19 cellular contexts compared by ENCODE assay signal in genomic region chr14:95300697-95301526, GRCh38. TPM values are rescaled to one million over a fixed set of nuclear protein-coding genes. Genes with fewer than 3 reads are reported as not detected.
DNase-seq lines count a peak whose midpoint lies in the region; ATAC-seq and TF ChIP-seq lines count a peak whose summit lies in the region.
"Had no signal": no experiment of that assay in that cellular context is flagged by ENCODE, and none has a peak within 500 bp of the region (broad histone marks: within the 10 kb centered on the region; RNA-seq: fewer than 3 reads in every experiment).

No MANE protein-coding gene starts in this region.

- peak overlapping the region; percentile 11 for H3K27ac Mint-ChIP-seq in Calu3 (ENCODE audit: unreplicated experiment)
- H3K27ac Mint-ChIP-seq: activated CD4-positive, alpha-beta memory T cell treated with anti-CD3 and anti-CD28 coated beads, Interleukin-2, amount 10 ng/mL, durations not matched to agents 7 days and 5 days; activated naive CD4-positive, alpha-beta T cell treated with anti-CD3 and anti-CD28 coated beads for 36 hours; stimulated activated naive B cell treated with anti-CD40 and anti-IgM and Interleukin-4, amounts not matched to agents 10 μg/mL and 1 μg/mL and 100 μg/mL, for 72 hours had no signal

- no peak overlapping the region for H3K4me3 ChIP-seq in liver (ENCODE audit: low read depth in 1 of 3, low read length in 3 of 3)
- H3K4me3 ChIP-seq: K562, prostate gland, upper lobe of right lung had no signal

- peak overlapping the region; percentile 94 to 97 for H3K27ac ChIP-seq in liver (ENCODE audit: low read depth in 1 of 2, low read length in 2 of 2)
- H3K27ac ChIP-seq: prostate gland, upper lobe of right lung, VCaP had no signal

- intact Hi-C loops in Calu3 (cut with micrococcal nuclease; ENCODE audit: unreplicated experiment) (no loop called here), sciatic nerve (cut with DNase I) (no loop called here)

- CTCF ChIA-PET in Calu3 (lab: Charles Lee) = no interaction called here

- no peaks in the 10 kb centered on the region for H3K36me3 ChIP-seq in liver (ENCODE audit: control insufficient read depth in 4 of 4, insufficient read depth in 3 of 4, low read depth in 1 of 4, low read length in 3 of 4)
- H3K36me3 ChIP-seq: prostate gland, upper lobe of right lung had no signal

- peak overlapping the region; percentile 36 to 94 for H3K9ac ChIP-seq in liver (ENCODE audit: low read depth in 1 of 2, low read length in 2 of 2)

- H3K27me3 ChIP-seq in liver (ENCODE audit: control insufficient read depth in 4 of 4, insufficient read depth in 4 of 4, low read length in 3 of 4) = no peaks in the 10 kb centered on the region
- H3K27me3 ChIP-seq: upper lobe of right lung had no signal

- no peak for DNase-seq in Calu3
- DNase-seq in anterior cingulate cortex (lab: John Stamatoyannopoulos, UW) = peak in 33 of 58 donors; percentile 34 to 90 (median 60)
- no peak for DNase-seq in sciatic nerve (ENCODE audit: low spot score)
- no peak for DNase-seq in activated CD4-positive, alpha-beta T cell treated with anti-CD3 and anti-CD28 coated beads, Interleukin-2, amount 50 U/mL, for 48 hours
- no peak for DNase-seq in AG08395 (ENCODE audit: low spot score)
- no peak for DNase-seq in DMS153 treated with DMSO at 0.1 percent for 48 hours (lab: John Stamatoyannopoulos, UW; ENCODE audit: unreplicated experiment)
- no peak for DNase-seq in stimulated activated CD4-positive, alpha-beta T cell treated with anti-CD3 and anti-CD28 coated beads, Interleukin-1b, Interleukin-23, amount 100 ng/mL, for 48 hours
- DNase-seq: activated CD4-positive, alpha-beta memory T cell treated with anti-CD3 and anti-CD28 coated beads, Interleukin-2, amount 10 ng/mL, durations not matched to agents 7 days and 5 days; activated naive CD4-positive, alpha-beta T cell treated with anti-CD3 and anti-CD28 coated beads for 36 hours; activated T-cell treated with anti-CD3 and anti-CD28 coated beads, Interleukin-2, amount 50 U/mL, for 1 hour; naive B cell; NCI-H446 treated with DMSO at 0.1 percent for 48 hours; stimulated activated CD4-positive, alpha-beta T cell treated with anti-CD3 and anti-CD28 coated beads, Interleukin-12 subunit alpha, Interleukin-12 subunit beta, amount 100 ng/mL, for 4 hours; stimulated activated naive B cell treated with anti-CD40 and anti-IgM and Interleukin-4, amounts not matched to agents 10 μg/mL and 1 μg/mL and 100 μg/mL, for 72 hours; upper lobe of right lung had no signal

- peak; percentile 65 for ATAC-seq in sciatic nerve
- ATAC-seq: K562, upper lobe of right lung had no signal

- H3K4me1 Mint-ChIP-seq in Calu3 (ENCODE audit: low read depth, unreplicated experiment) = peaks cover 66% of the 10 kb centered on the region
- H3K4me1 Mint-ChIP-seq: activated CD4-positive, alpha-beta memory T cell treated with anti-CD3 and anti-CD28 coated beads, Interleukin-2, amount 10 ng/mL, durations not matched to agents 7 days and 5 days had no signal

- WGBS in liver = 38% methylated on average over 8 of the region's 8 CpGs

- H3K36me3 Mint-ChIP-seq in Calu3 (ENCODE audit: insufficient read depth, unreplicated experiment) = peaks cover 7% of the 10 kb centered on the region

- H3K9me3 Mint-ChIP-seq in Calu3 (ENCODE audit: low read depth, unreplicated experiment) = no peaks in the 10 kb centered on the region
- H3K9me3 Mint-ChIP-seq: activated CD4-positive, alpha-beta memory T cell treated with anti-CD3 and anti-CD28 coated beads, Interleukin-2, amount 10 ng/mL, durations not matched to agents 7 days and 5 days; activated naive CD4-positive, alpha-beta T cell treated with anti-CD3 and anti-CD28 coated beads for 36 hours had no signal

- H3K9me3 ChIP-seq in liver (ENCODE audit: control insufficient read depth in 4 of 4, low read length in 3 of 4) = no peaks in the 10 kb centered on the region
- H3K9me3 ChIP-seq: prostate gland, upper lobe of right lung had no signal

- H3K4me1 ChIP-seq in liver (ENCODE audit: control insufficient read depth in 4 of 4, insufficient read depth in 4 of 4, low read length in 3 of 4) = peaks cover 26 to 65% (median 57%) of the 10 kb centered on the region in 4 donors
- H3K4me1 ChIP-seq: prostate gland had no signal

- TF ChIP-seq CTCF in Calu3 (IDR thresholded peaks at IDR 0.05; ENCODE audit: unreplicated experiment) = no peak
- no peak for TF ChIP-seq CTCF in liver (IDR thresholded peaks at IDR 0.05; ENCODE audit: low read depth, low read length, missing input control)

- H3K27me3 Mint-ChIP-seq in Calu3 (ENCODE audit: unreplicated experiment) = no peaks in the 10 kb centered on the region
- H3K27me3 Mint-ChIP-seq: naive B cell; stimulated activated naive B cell treated with anti-CD40 and anti-IgM and Interleukin-4, amounts not matched to agents 10 μg/mL and 1 μg/mL and 100 μg/mL, for 72 hours had no signal

- BruUV-seq in Calu3 (replicated peaks; lab: Mats Ljungman, UMichigan) = no TSS peak

- no peak overlapping the region for H3K4me3 Mint-ChIP-seq in Calu3 (ENCODE audit: low read depth, unreplicated experiment)
- H3K4me3 Mint-ChIP-seq: activated CD4-positive, alpha-beta memory T cell treated with anti-CD3 and anti-CD28 coated beads, Interleukin-2, amount 10 ng/mL, durations not matched to agents 7 days and 5 days; activated naive CD4-positive, alpha-beta T cell treated with anti-CD3 and anti-CD28 coated beads for 36 hours had no signal

- peak; percentile 20 to 67 for TF ChIP-seq RAD21 in liver (IDR thresholded peaks at IDR 0.05)

TF ChIP-seq in liver, 16 proteins besides CTCF, POLR2A, EP300 and RAD21:
- TF ChIP-seq MAX (IDR thresholded peaks at IDR 0.05) (peak; percentile 77), YY1 (IDR thresholded peaks at IDR 0.05) (peak; percentile 26), EGR1 (IDR thresholded peaks at IDR 0.05; ENCODE audit: low read depth in 2 of 2) (peak; percentile 66 to 83), ZBTB33 (IDR thresholded peaks at IDR 0.05) (peak; percentile 67), GABPA (IDR thresholded peaks at IDR 0.05 in 1 of 2, conservative IDR thresholded peaks at IDR 0.05 in 1 of 2) (no peak), JUND (IDR thresholded peaks at IDR 0.05) (peak; percentile 40 to 75), FOXA2 (IDR thresholded peaks at IDR 0.05) (no peak), HNF4G (IDR thresholded peaks at IDR 0.05) (peak; percentile 59), NR2F2 (IDR thresholded peaks at IDR 0.05) (peak; percentile 91), RXRA (IDR thresholded peaks at IDR 0.05) (peak; percentile 92), TAF1 (conservative IDR thresholded peaks at IDR 0.05) (peak; percentile 6), HNF4A (conservative IDR thresholded peaks at IDR 0.05) (peak; percentile 83), SP1 (IDR thresholded peaks at IDR 0.05) (peak; percentile 91), FOXA1 (IDR thresholded peaks at IDR 0.05) (no peak), REST (IDR thresholded peaks at IDR 0.05) (peak; percentile 58), ATF3 (IDR thresholded peaks at IDR 0.05) (peak; percentile 81)

RNA-seq across cellular contexts. Expression of gene CLMN, which starts 18.8 kb away (rescaled TPM):
- total RNA-seq in Calu3 (2022) (104 and 111 TPM in 2 replicates), liver (10 to 100 TPM in 1 of 2 donors, 1 to 10 TPM in 1; 6.0 to 40.1 TPM), sciatic nerve (41.8 TPM)
- 10 to 100 TPM in 1 of 2 donors, 1 to 10 TPM in 1; 8.2 to 41.1 TPM for polyA plus RNA-seq in liver

Comparison
In these comparisons a context has a peak if more than half of its experiments do, and no peak if none do; other contexts are left out.
1. DNase-seq: peak in anterior cingulate cortex (33 of 58); none in Calu3 (single experiment), sciatic nerve (single experiment), activated CD4-positive, alpha-beta T cell treated with anti-CD3 and anti-CD28 coated beads, Interleukin-2, amount 50 U/mL, for 48 hours (0 of 2), AG08395 (single experiment), DMS153 treated with DMSO at 0.1 percent for 48 hours (single experiment) and stimulated activated CD4-positive, alpha-beta T cell treated with anti-CD3 and anti-CD28 coated beads, Interleukin-1b, Interleukin-23, amount 100 ng/mL, for 48 hours (single experiment).